ENCODE assay signal across 10 cellular contexts in the genomic region with DNA sequence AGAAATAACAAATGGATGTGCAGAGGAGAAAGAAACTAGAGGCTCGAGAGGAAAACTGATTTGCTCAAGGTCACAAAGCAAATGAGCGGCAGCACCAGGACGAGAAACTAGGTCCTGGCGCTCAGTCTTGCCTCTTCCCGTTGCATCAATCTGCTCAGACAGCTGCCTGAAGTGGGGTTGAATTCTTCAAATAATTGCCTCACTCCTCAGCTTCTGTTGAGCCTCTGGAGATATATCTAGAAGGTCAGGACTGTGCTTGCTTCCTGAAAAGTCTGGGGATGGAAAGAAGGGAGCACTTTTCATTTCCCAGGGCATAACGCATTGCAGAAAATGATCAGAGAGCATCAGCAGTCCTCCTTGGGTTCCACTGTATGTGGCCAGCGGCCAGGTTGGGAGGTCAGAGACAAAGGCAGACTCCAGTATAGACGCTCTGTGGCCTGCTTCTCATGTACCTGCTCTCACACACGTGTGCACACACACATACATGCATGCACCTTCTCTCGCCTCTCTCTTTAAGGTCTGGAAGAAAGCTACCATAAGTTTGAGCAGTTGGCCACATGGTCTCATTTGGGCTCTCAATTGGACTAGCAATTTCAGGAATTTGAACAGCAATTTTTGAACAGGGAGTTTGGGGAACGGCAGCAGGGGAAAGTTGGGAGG.
DNase-seq lines count a peak whose midpoint lies in the region; ATAC-seq and TF ChIP-seq lines count a peak whose summit lies in the region.
"Had no signal": no experiment of that assay in that cellular context is flagged by ENCODE, and none has a peak within 500 bp of the region (broad histone marks: within the 10 kb centered on the region; RNA-seq: fewer than 3 reads in every experiment).

No MANE protein-coding gene starts in this region.

- peak overlapping the region; percentile 29 for H3K27ac ChIP-seq in smooth muscle cell (ENCODE audit: low read depth)
- H3K27ac ChIP-seq in substantia nigra (ENCODE audit: low read depth, low read length, poor library complexity, severe bottlenecking) = no peak overlapping the region
- H3K27ac ChIP-seq: ovary had no signal

- H3K36me3 ChIP-seq in smooth muscle cell (ENCODE audit: low read depth) = no peaks in the 10 kb centered on the region
- H3K36me3 ChIP-seq: ovary had no signal

- H3K4me2 ChIP-seq in smooth muscle cell = no peak overlapping the region

- DNase-seq in activated CD4-positive, alpha-beta T cell treated with anti-CD3 and anti-CD28 coated beads, Interleukin-2, amount 10 ng/mL, durations not matched to agents 24 days and 14 days = no peak
- no peak for DNase-seq in activated CD4-positive, alpha-beta T cell treated with anti-CD3 and anti-CD28 coated beads, Interleukin-2, amount 50 U/mL, for 1 hour
- DNase-seq in activated CD4-positive, alpha-beta memory T cell treated with anti-CD3 and anti-CD28 coated beads, Interleukin-2, amount 10 ng/mL, durations not matched to agents 7 days and 5 days = no peak
- DNase-seq in smooth muscle cell (lab: John Stamatoyannopoulos, UW; ENCODE audit: unreplicated experiment) = no peak
- DNase-seq in HUDEP-2 (lab: John Stamatoyannopoulos, UW; ENCODE audit: unreplicated experiment in 76 of 76) = no peak
- DNase-seq in NCI-H1694 treated with DMSO at 0.1 percent for 48 hours (lab: John Stamatoyannopoulos, UW) = no peak
- DNase-seq in substantia nigra (lab: John Stamatoyannopoulos, UW) = no peak
- DNase-seq: NCI-H2029, ovary had no signal

- H2AFZ ChIP-seq in smooth muscle cell (ENCODE audit: low read depth) = no peak overlapping the region

- H3K36me3 Mint-ChIP-seq in activated CD4-positive, alpha-beta T cell treated with anti-CD3 and anti-CD28 coated beads, Interleukin-2, amount 10 ng/mL, durations not matched to agents 24 days and 14 days (ENCODE audit: low read depth) = peaks cover 3% of the 10 kb centered on the region
- peaks cover 4% of the 10 kb centered on the region for H3K36me3 Mint-ChIP-seq in activated CD4-positive, alpha-beta memory T cell treated with anti-CD3 and anti-CD28 coated beads, Interleukin-2, amount 10 ng/mL, durations not matched to agents 7 days and 5 days (ENCODE audit: low read depth)

- H3K79me2 ChIP-seq in smooth muscle cell (ENCODE audit: low read depth) = no peaks in the 10 kb centered on the region

- no peak for TF ChIP-seq CTCF in smooth muscle cell (IDR thresholded peaks at IDR 0.05; ENCODE audit: borderline replicate concordance, insufficient read depth, poor library complexity, severe bottlenecking)

- POLR2A ChIA-PET in activated CD4-positive, alpha-beta memory T cell treated with anti-CD3 and anti-CD28 coated beads, Interleukin-2, amount 10 ng/mL, durations not matched to agents 7 days and 5 days (lab: Charles Lee) = interaction anchor here (0.7 to 8.3 kb wide), 18 partner anchors 9 to 257 kb away, joined by 3 to 152 read pairs (median 4); a partner anchor contains a TSS

- CTCF ChIA-PET in activated CD4-positive, alpha-beta memory T cell treated with anti-CD3 and anti-CD28 coated beads, Interleukin-2, amount 10 ng/mL, durations not matched to agents 7 days and 5 days (lab: Charles Lee) = interaction anchor here (0.9 to 4.7 kb wide), 10 partner anchors 12 to 109 kb away, joined by 3 to 26 read pairs (median 4); a partner anchor contains a TSS

- H3K4me1 ChIP-seq in smooth muscle cell (ENCODE audit: low read depth) = peaks cover 5% of the 10 kb centered on the region

- peak overlapping the region; percentile 94 for H3K27ac Mint-ChIP-seq in activated CD4-positive, alpha-beta T cell treated with anti-CD3 and anti-CD28 coated beads, Interleukin-2, amount 10 ng/mL, durations not matched to agents 24 days and 14 days
- peak overlapping the region; percentile 88 for H3K27ac Mint-ChIP-seq in activated CD4-positive, alpha-beta memory T cell treated with anti-CD3 and anti-CD28 coated beads, Interleukin-2, amount 10 ng/mL, durations not matched to agents 7 days and 5 days

- H3K9ac ChIP-seq in smooth muscle cell (ENCODE audit: low read depth) = no peak overlapping the region

- no peaks in the 10 kb centered on the region for H3K9me3 ChIP-seq in smooth muscle cell (replicated peaks; ENCODE audit: low read depth)
- H3K9me3 ChIP-seq: ovary had no signal

- WGBS in smooth muscle cell (ENCODE audit: low lambda C conversion rate) = 78% methylated on average over 11 of the region's 11 CpGs

- H3K27me3 Mint-ChIP-seq in activated CD4-positive, alpha-beta T cell treated with anti-CD3 and anti-CD28 coated beads, Interleukin-2, amount 10 ng/mL, durations not matched to agents 24 days and 14 days = no peaks in the 10 kb centered on the region
- H3K27me3 Mint-ChIP-seq in activated CD4-positive, alpha-beta memory T cell treated with anti-CD3 and anti-CD28 coated beads, Interleukin-2, amount 10 ng/mL, durations not matched to agents 7 days and 5 days = no peaks in the 10 kb centered on the region

- H4K20me1 ChIP-seq in smooth muscle cell (ENCODE audit: low read depth) = no peaks in the 10 kb centered on the region

- peak; percentile 11 for ATAC-seq in HG03066 (IDR thresholded peaks at IDR 0.05; ENCODE audit: low read depth, unreplicated experiment)

- H3F3A ChIP-seq in smooth muscle cell (ENCODE audit: low read depth) = peaks cover 7% of the 10 kb centered on the region

- peak overlapping the region; percentile 54 for H3K4me3 Mint-ChIP-seq in activated CD4-positive, alpha-beta T cell treated with anti-CD3 and anti-CD28 coated beads, Interleukin-2, amount 10 ng/mL, durations not matched to agents 24 days and 14 days
- H3K4me3 Mint-ChIP-seq in activated CD4-positive, alpha-beta memory T cell treated with anti-CD3 and anti-CD28 coated beads, Interleukin-2, amount 10 ng/mL, durations not matched to agents 7 days and 5 days = peak overlapping the region; percentile 38

- H3K4me1 Mint-ChIP-seq in activated CD4-positive, alpha-beta T cell treated with anti-CD3 and anti-CD28 coated beads, Interleukin-2, amount 10 ng/mL, durations not matched to agents 24 days and 14 days = peaks cover 63% of the 10 kb centered on the region
- H3K4me1 Mint-ChIP-seq in activated CD4-positive, alpha-beta memory T cell treated with anti-CD3 and anti-CD28 coated beads, Interleukin-2, amount 10 ng/mL, durations not matched to agents 7 days and 5 days = peaks cover 94% of the 10 kb centered on the region

- H3K9me3 Mint-ChIP-seq in activated CD4-positive, alpha-beta T cell treated with anti-CD3 and anti-CD28 coated beads, Interleukin-2, amount 10 ng/mL, durations not matched to agents 24 days and 14 days = no peaks in the 10 kb centered on the region
- no peaks in the 10 kb centered on the region for H3K9me3 Mint-ChIP-seq in activated CD4-positive, alpha-beta memory T cell treated with anti-CD3 and anti-CD28 coated beads, Interleukin-2, amount 10 ng/mL, durations not matched to agents 7 days and 5 days

- intact Hi-C loops in activated CD4-positive, alpha-beta T cell treated with anti-CD3 and anti-CD28 coated beads, Interleukin-2, amount 10 ng/mL, durations not matched to agents 24 days and 14 days (cut with micrococcal nuclease) = loop anchor here (1.0 to 5.0 kb wide), 9 partner anchors 12 to 202 kb away; a partner anchor contains a TSS

- no peak overlapping the region for H3K4me3 ChIP-seq in smooth muscle cell
- H3K4me3 ChIP-seq: ovary had no signal

- H3K27me3 ChIP-seq in smooth muscle cell (ENCODE audit: low read depth) = no peaks in the 10 kb centered on the region
- H3K27me3 ChIP-seq: ovary had no signal
